In the genomic region with DNA sequence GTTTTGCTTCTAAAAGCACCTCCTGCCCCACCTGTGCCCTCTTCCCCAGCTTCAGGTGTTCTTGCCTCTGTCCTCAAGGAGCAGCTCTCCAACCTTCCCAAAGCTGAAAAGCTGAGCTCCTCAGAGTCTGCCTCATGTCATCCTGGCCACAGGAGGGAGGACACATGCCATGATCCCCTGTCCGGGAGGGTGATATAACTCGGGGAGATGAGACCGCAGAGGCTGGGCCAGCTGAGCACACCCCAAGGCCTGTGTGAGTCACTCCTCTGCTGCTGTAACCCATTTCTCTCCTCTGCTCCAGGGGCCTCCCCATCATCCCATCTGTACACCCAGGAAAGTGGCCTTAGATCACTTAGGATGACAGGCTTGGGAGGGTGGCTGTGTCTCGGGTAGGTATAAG, we compare ENCODE assay signal across 28 cellular contexts. TPM values are rescaled to one million over a fixed set of nuclear protein-coding genes. Genes with fewer than 3 reads are reported as not detected.
DNase-seq lines count a peak whose midpoint lies in the region; ATAC-seq and TF ChIP-seq lines count a peak whose summit lies in the region.
"Had no signal": no experiment of that assay in that cellular context is flagged by ENCODE, and none has a peak within 500 bp of the region (broad histone marks: within the 10 kb centered on the region; RNA-seq: fewer than 3 reads in every experiment).

No MANE protein-coding gene starts in this region.

- no peaks in the 10 kb centered on the region for H3K79me2 ChIP-seq in osteoblast (ENCODE audit: insufficient read depth, low read length)

- H3K36me3 ChIP-seq in osteoblast (ENCODE audit: insufficient read depth, low read length): no peaks in the 10 kb centered on the region
- H3K36me3 ChIP-seq: cardiac muscle cell, esophagus squamous epithelium, HAP-1, MG63, right lobe of liver, SJCRH30 had no signal

- H3K27ac ChIP-seq in osteoblast (ENCODE audit: low read depth, low read length): no peak overlapping the region
- H3K27ac ChIP-seq: cardiac muscle cell, esophagus squamous epithelium, right lobe of liver, SJCRH30, testis had no signal

- H3K9me3 ChIP-seq in osteoblast (ENCODE audit: low read depth, low read length): no peaks in the 10 kb centered on the region
- H3K9me3 ChIP-seq: esophagus squamous epithelium, HAP-1, MG63, right lobe of liver, SJCRH30, testis had no signal

- H4K20me1 ChIP-seq in osteoblast (ENCODE audit: insufficient read depth, low read length): no peaks in the 10 kb centered on the region

- no peak for ATAC-seq in GM19035 (IDR thresholded peaks at IDR 0.05; ENCODE audit: unreplicated experiment)
- ATAC-seq: Panc1, right lobe of liver had no signal

- DNase-seq in ELR (ENCODE audit: low read depth): peak; percentile 83
- peak; percentile 87 for DNase-seq in M059J (ENCODE audit: low read depth)
- DNase-seq in fibroblast of mammary gland (ENCODE audit: low read depth): peak; percentile 46
- peak; percentile 95 for DNase-seq in osteoblast (ENCODE audit: insufficient read length, low spot score, missing footprints)
- no peak for DNase-seq in NCI-H774 (lab: John Stamatoyannopoulos, UW)
- no peak for DNase-seq in activated T-cell treated with anti-CD3 and anti-CD28 coated beads for 4 hours
- DNase-seq: activated CD4-positive, alpha-beta memory T cell treated with anti-CD3 and anti-CD28 coated beads, Interleukin-2, amount 10 ng/mL, durations not matched to agents 7 days and 5 days; activated CD8-positive, alpha-beta memory T cell treated with anti-CD3 and anti-CD28 coated beads, Interleukin-2, amount 50 U/mL, for 48 hours; CD4-positive, CD25-positive, alpha-beta regulatory T cell; cortex of kidney; endodermal cell; esophagus squamous epithelium; islet precursor cell; MG63; NCI-H2029 treated with DMSO at 0.1 percent for 48 hours; NCI-H2227 treated with DMSO at 0.1 percent for 48 hours; NCI-H526 treated with DMSO at 0.1 percent for 48 hours; right lobe of liver; SJCRH30; stimulated activated naive CD4-positive, alpha-beta T cell; T-helper 1 cell; testis had no signal

- H3K27me3 ChIP-seq in osteoblast (ENCODE audit: insufficient read depth, low read length): no peaks in the 10 kb centered on the region
- H3K27me3 ChIP-seq: cardiac muscle cell, MG63, right lobe of liver, SJCRH30, testis had no signal

- peaks cover 9% of the 10 kb centered on the region for H3K4me1 ChIP-seq in osteoblast (ENCODE audit: insufficient read depth, low read length)
- H3K4me1 ChIP-seq: esophagus squamous epithelium, HAP-1, right lobe of liver, SJCRH30 had no signal

- no peak overlapping the region for H2AFZ ChIP-seq in osteoblast (ENCODE audit: low read length)

- TF ChIP-seq CTCF in fibroblast of mammary gland (conservative IDR thresholded peaks at IDR 0.05; ENCODE audit: control insufficient read depth, insufficient read depth, low read depth, low read length) (no peak), osteoblast (IDR thresholded peaks at IDR 0.05; ENCODE audit: extremely low read depth, low read depth, low read length) (no peak)

- no peak overlapping the region for H3K4me2 ChIP-seq in osteoblast (ENCODE audit: insufficient read depth, low read length)

- H3K4me3 ChIP-seq in fibroblast of mammary gland (ENCODE audit: control insufficient read depth, low read depth, low read length) (no peak overlapping the region), osteoblast (ENCODE audit: insufficient read depth, low read length) (no peak overlapping the region)
- H3K4me3 ChIP-seq: cardiac muscle cell, esophagus squamous epithelium, HAP-1, MG63, right lobe of liver, SJCRH30, testis had no signal

RNA-seq across cellular contexts. Expression of a gene that starts 49.8 kb away (rescaled TPM):
- 23.0 and 26.7 TPM in 2 replicates for total RNA-seq in M059J (2014; rRNA removed; shearing (Covaris generic))
- 8.7 and 14.7 TPM in 2 replicates for total RNA-seq in osteoblast
- total RNA-seq: activated CD4-positive, alpha-beta memory T cell treated with anti-CD3 and anti-CD28 coated beads, Interleukin-2, amount 10 ng/mL, durations not matched to agents 7 days and 5 days; activated naive CD4-positive, alpha-beta T cell treated with anti-CD3 and anti-CD28 coated beads, Interleukin-2, amount 50 U/mL, for 72 hours; activated T-helper 2 cell treated with anti-CD3 and anti-CD28 coated beads, Interferon-gamma antibody, Interleukin-2, Interleukin-4, amounts not matched to agents 10 μg/mL and 5 μg/mL and 100 μg/mL, durations not matched to agents 14 hours and 24 hours and 36 hours; CD4-positive, CD25-positive, alpha-beta regulatory T cell had no signal

Comparison
In these comparisons a context has a peak if more than half of its experiments do, and no peak if none do; other contexts are left out.
1. DNase-seq: peak in ELR (single experiment), M059J (single experiment), fibroblast of mammary gland (single experiment) and osteoblast (single experiment); none in NCI-H774 (single experiment) and activated T-cell treated with anti-CD3 and anti-CD28 coated beads for 4 hours (single experiment).